In genomic region chr6:27031302-27031701, GRCh38 we compare ENCODE assay signal across 24 cellular contexts.
A peak's percentile ranks its signal among the peaks of the same experiment; 100 is the strongest.
DNase-seq lines count a peak whose midpoint lies in the region; TF ChIP-seq lines count a peak whose summit lies in the region.
"Had no signal": no experiment of that assay in that cellular context is flagged by ENCODE, and none has a peak within 500 bp of the region (broad histone marks: within the 10 kb centered on the region; RNA-seq: fewer than 3 reads in every experiment).

No MANE protein-coding gene starts in this region.

- DNase-seq in NCI-H146 treated with DMSO at 0.1 percent for 48 hours (lab: John Stamatoyannopoulos, UW; ENCODE audit: unreplicated experiment) = peak; percentile 13
- no peak for DNase-seq in NCI-H146 (lab: John Stamatoyannopoulos, UW)
- peak; percentile 55 for DNase-seq in RWPE1 (ENCODE audit: low spot score)
- DNase-seq in dermis blood vessel endothelial cell = peak; percentile 4
- peak; percentile 79 for DNase-seq in renal cortical epithelial cell (ENCODE audit: low read depth)
- DNase-seq in NOMO-1 treated with DMSO at 0.1 percent for 48 hours (lab: John Stamatoyannopoulos, UW; ENCODE audit: unreplicated experiment) = no peak
- no peak for DNase-seq in SKM-1 (lab: John Stamatoyannopoulos, UW; ENCODE audit: unreplicated experiment)
- DNase-seq in OCI-M2 (lab: John Stamatoyannopoulos, UW; ENCODE audit: unreplicated experiment) = no peak
- DNase-seq: activated CD4-positive, alpha-beta T cell treated with anti-CD3 and anti-CD28 coated beads, Interleukin-2, amount 10 ng/mL, durations not matched to agents 7 days and 5 days; activated naive CD4-positive, alpha-beta T cell treated with anti-CD3 and anti-CD28 coated beads, Interleukin-2, amount 10 ng/mL, durations not matched to agents 7 days and 5 days; activated T-cell treated with anti-CD3 and anti-CD28 coated beads, Interleukin-2, amount 50 U/mL, for 48 hours; AML-193; amygdala; CD8-positive, alpha-beta T cell; DMS79; heart left ventricle; mesendoderm; NCI-H1092 treated with DMSO at 0.1 percent for 48 hours; NCI-H2029 treated with DMSO at 0.1 percent for 48 hours; NCI-H82; occipital lobe; spleen; stimulated activated CD4-positive, alpha-beta T cell treated with anti-CD3 and anti-CD28 coated beads, Interleukin-4, amount 100 ng/mL, for 1 hour had no signal

- no peak for TF ChIP-seq CTCF in RWPE1 (conservative IDR thresholded peaks at IDR 0.05; ENCODE audit: low read depth)

- CTCF ChIA-PET in RWPE1 (lab: Yijun Ruan, JAX) = no interaction called here

- POLR2A ChIA-PET in RWPE1 (lab: Yijun Ruan, JAX; ENCODE audit: low non-redundant PET) = no interaction called here

- no peak overlapping the region for H3K27ac ChIP-seq in RWPE1
- H3K27ac ChIP-seq: 22Rv1, heart left ventricle, spleen had no signal

Comparison
In these comparisons a context has a peak if more than half of its experiments do, and no peak if none do; other contexts are left out.
1. DNase-seq: peak in NCI-H146 treated with DMSO at 0.1 percent for 48 hours (single experiment), RWPE1 (single experiment), dermis blood vessel endothelial cell (single experiment) and renal cortical epithelial cell (single experiment); none in NCI-H146 (single experiment), NOMO-1 treated with DMSO at 0.1 percent for 48 hours (single experiment), SKM-1 (single experiment) and OCI-M2 (single experiment).